In genomic region chr6:7087491-7087979, GRCh38 we compare ENCODE assay signal across 8 cellular contexts. TPM values are rescaled to one million over a fixed set of nuclear protein-coding genes. Genes with fewer than 3 reads are reported as not detected.
A peak's percentile ranks its signal among the peaks of the same experiment; 100 is the strongest.
DNase-seq lines count a peak whose midpoint lies in the region; ATAC-seq and TF ChIP-seq lines count a peak whose summit lies in the region.

No MANE protein-coding gene starts in this region.

- ATAC-seq in GM19455 (IDR thresholded peaks at IDR 0.05; ENCODE audit: unreplicated experiment), result peak; percentile 61
- ATAC-seq in HG03354 (IDR thresholded peaks at IDR 0.05; ENCODE audit: poor library complexity, severe bottlenecking, unreplicated experiment), result peak; percentile 57
- peak; percentile 79 to 82 for ATAC-seq in activated naive CD4-positive, alpha-beta T cell treated with anti-CD3 and anti-CD28 coated beads, Interleukin-2, amount 50 U/mL, for 72 hours

- no peak for TF ChIP-seq CTCF in glutamatergic neuron (IDR thresholded peaks at IDR 0.05; ENCODE audit: partially characterized antibody, unreplicated experiment)

- peak in 1 of 2 donors; percentile 50 for DNase-seq in activated naive CD4-positive, alpha-beta T cell treated with anti-CD3 and anti-CD28 coated beads, Interleukin-2, amount 50 U/mL, for 72 hours (ENCODE audit: low spot score in 2 of 2)
- DNase-seq in stimulated activated CD4-positive, alpha-beta T cell treated with anti-CD3 and anti-CD28 coated beads, Interleukin-15, amount 100 ng/mL, for 24 hours, result peak; percentile 54
- DNase-seq in ureter (ENCODE audit: low spot score), result no peak
- DNase-seq in glutamatergic neuron, result no peak
- DNase-seq in SK-N-DZ (ENCODE audit: low spot score), result no peak
- no peak for DNase-seq in T1000 (lab: John Stamatoyannopoulos, UW)

- no peak overlapping the region for H3K4me3 Mint-ChIP-seq in glutamatergic neuron (ENCODE audit: unreplicated experiment)

- peaks cover 0 to 5% of the 10 kb centered on the region in 2 donors for H3K9me3 Mint-ChIP-seq in activated naive CD4-positive, alpha-beta T cell treated with anti-CD3 and anti-CD28 coated beads, Interleukin-2, amount 50 U/mL, for 72 hours
- H3K9me3 Mint-ChIP-seq in glutamatergic neuron (ENCODE audit: unreplicated experiment), result peaks cover 1% of the 10 kb centered on the region

- peaks cover 3% of the 10 kb centered on the region for H3K27me3 Mint-ChIP-seq in glutamatergic neuron (ENCODE audit: unreplicated experiment)

- peaks cover 7 to 8% of the 10 kb centered on the region in 2 donors for H3K36me3 Mint-ChIP-seq in activated naive CD4-positive, alpha-beta T cell treated with anti-CD3 and anti-CD28 coated beads, Interleukin-2, amount 50 U/mL, for 72 hours
- no peaks in the 10 kb centered on the region for H3K36me3 Mint-ChIP-seq in glutamatergic neuron (ENCODE audit: unreplicated experiment)

- peak overlapping the region in 1 of 2 donors; percentile 31 for H3K27ac Mint-ChIP-seq in activated naive CD4-positive, alpha-beta T cell treated with anti-CD3 and anti-CD28 coated beads, Interleukin-2, amount 50 U/mL, for 72 hours
- H3K27ac Mint-ChIP-seq in glutamatergic neuron (ENCODE audit: unreplicated experiment), result no peak overlapping the region

- H3K4me1 Mint-ChIP-seq in glutamatergic neuron (ENCODE audit: low read depth, unreplicated experiment), result peaks cover 12% of the 10 kb centered on the region

RNA-seq across cellular contexts. Expression of gene RREB1, which starts 20.2 kb away (rescaled TPM):
- 10 to 100 TPM; 15.0 to 22.4 TPM for total RNA-seq in activated naive CD4-positive, alpha-beta T cell treated with anti-CD3 and anti-CD28 coated beads, Interleukin-2, amount 50 U/mL, for 72 hours
- total RNA-seq in ureter (74.6 TPM), glutamatergic neuron (ENCODE audit: unreplicated experiment) (3.4 TPM)
- polyA plus RNA-seq in SK-N-DZ (2014; cell fraction: cytosol; rRNA removed), result 0.13 TPM in 1 of 2 replicates, not detected in the other
- polyA plus RNA-seq in SK-N-DZ (2014; cell fraction: nucleus; rRNA removed), result not detected in 2 replicates
